8 cellular contexts compared by ENCODE assay signal in the genomic region with DNA sequence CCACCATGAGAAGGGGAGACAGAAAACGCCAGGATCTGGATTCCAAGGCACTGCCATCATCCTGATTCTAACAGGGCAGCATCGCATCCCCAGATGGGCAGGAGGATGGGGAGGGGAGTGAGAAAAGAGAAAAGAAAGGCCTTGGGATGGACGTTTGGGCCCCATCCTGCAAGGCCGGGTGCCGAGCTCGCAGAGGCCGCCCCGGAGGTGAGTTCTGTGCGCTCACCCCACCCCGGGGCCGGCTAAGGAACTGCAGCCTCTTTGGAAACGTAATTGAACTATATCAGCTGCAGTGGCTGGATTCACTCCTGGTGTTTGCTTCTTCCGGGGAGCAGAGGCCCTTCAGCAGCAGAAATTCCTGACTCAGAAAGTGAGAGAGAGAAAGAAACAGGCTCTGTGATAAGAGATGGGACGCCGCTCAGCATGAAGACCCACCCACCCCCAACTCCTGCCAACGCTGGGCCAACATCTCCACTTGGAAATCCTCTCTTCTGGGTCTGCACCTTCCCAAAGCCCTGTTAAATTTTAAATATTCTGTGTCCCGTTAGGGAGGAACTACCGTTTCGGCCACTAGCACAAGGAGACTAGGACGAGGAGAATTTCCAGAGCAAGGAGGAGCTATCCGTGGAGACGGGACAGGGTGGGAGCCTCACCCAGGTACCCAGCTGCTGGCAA. TPM values are rescaled to one million over a fixed set of nuclear protein-coding genes. Genes with fewer than 3 reads are reported as not detected.
DNase-seq lines count a peak whose midpoint lies in the region; ATAC-seq, FAIRE-seq and TF ChIP-seq lines count a peak whose summit lies in the region.

No MANE protein-coding gene starts in this region.

- TF ChIP-seq POLR2A in erythroblast (IDR thresholded peaks at IDR 0.05; ENCODE audit: low read length) = no peak

- peaks cover 25% of the 10 kb centered on the region for H3K4me1 Mint-ChIP-seq in CD14-positive monocyte
- peaks cover 6 to 8% (median 7%) of the 10 kb centered on the region in 4 donors for H3K4me1 Mint-ChIP-seq in naive thymus-derived CD8-positive, alpha-beta T cell

- no peak overlapping the region for H3K27ac Mint-ChIP-seq in CD14-positive monocyte
- H3K27ac Mint-ChIP-seq in naive thymus-derived CD8-positive, alpha-beta T cell = no peak overlapping the region

- POLR2A ChIA-PET in naive thymus-derived CD8-positive, alpha-beta T cell (lab: Charles Lee) = no interaction called here

- no peaks in the 10 kb centered on the region for H3K36me3 Mint-ChIP-seq in CD14-positive monocyte
- H3K36me3 Mint-ChIP-seq in naive thymus-derived CD8-positive, alpha-beta T cell = no peaks in the 10 kb centered on the region

- peak; percentile 94 for TF ChIP-seq CTCF in CD14-positive monocyte (IDR thresholded peaks at IDR 0.05)

- peaks cover 0 to 4% (median 2%) of the 10 kb centered on the region in 7 donors for H3K9me3 Mint-ChIP-seq in CD14-positive monocyte
- H3K9me3 Mint-ChIP-seq in naive thymus-derived CD8-positive, alpha-beta T cell = no peaks in the 10 kb centered on the region

- H3K27me3 Mint-ChIP-seq in CD14-positive monocyte (ENCODE audit: low read depth in 3 of 3) = peaks cover 14 to 19% (median 16%) of the 10 kb centered on the region in 3 donors
- H3K27me3 Mint-ChIP-seq in naive thymus-derived CD8-positive, alpha-beta T cell = peaks cover 20 to 44% (median 29%) of the 10 kb centered on the region in 5 donors

- DNase-seq in CD14-positive monocyte (ENCODE audit: low spot score) (peak; percentile 60), GM19239 (ENCODE audit: insufficient read length, low spot score) (peak; percentile 50), NCI-H82 treated with DMSO at 0.1 percent for 48 hours (lab: John Stamatoyannopoulos, UW; ENCODE audit: unreplicated experiment) (peak; percentile 71), erythroblast (lab: John Stamatoyannopoulos, UW) (peak; percentile 60 to 66)
- DNase-seq in activated CD8-positive, alpha-beta memory T cell treated with anti-CD3 and anti-CD28 coated beads for 24 hours = peak; percentile 73
- peak in 9 of 10 donors; percentile 5 to 52 (median 37) for DNase-seq in naive thymus-derived CD8-positive, alpha-beta T cell
- DNase-seq in stimulated activated naive CD4-positive, alpha-beta T cell treated with Interleukin-2 at 50 U/mL for 16 hours (lab: John Stamatoyannopoulos, UW) = peak; percentile 39

- intact Hi-C loops in CD14-positive monocyte (cut with micrococcal nuclease) = loop anchor here (2.0 to 10.0 kb wide), 3 partner anchors 169 to 432 kb away; no protein-coding TSS in a partner anchor

- ATAC-seq in HG03354 (IDR thresholded peaks at IDR 0.05; ENCODE audit: poor library complexity, severe bottlenecking, unreplicated experiment) = peak; percentile 94
- ATAC-seq in naive thymus-derived CD8-positive, alpha-beta T cell = peak; percentile 71 to 75

- peak overlapping the region in 1 of 2 donors; percentile 78 for H3K4me3 Mint-ChIP-seq in CD14-positive monocyte
- peak overlapping the region in 1 of 10 donors; percentile 28 for H3K4me3 Mint-ChIP-seq in naive thymus-derived CD8-positive, alpha-beta T cell

- peak; percentile 48 for FAIRE-seq in GM19239 (lab: Jason Lieb, UNC)

RNA-seq across cellular contexts. Expression of gene SSTR2, which starts 8.5 kb away (rescaled TPM):
- polyA plus RNA-seq in CD14-positive monocyte = not detected
- not detected for total RNA-seq in naive thymus-derived CD8-positive, alpha-beta T cell
- not detected for polyA plus RNA-seq in naive thymus-derived CD8-positive, alpha-beta T cell

RNA-seq across cellular contexts. Expression of gene COG1, which starts 36.6 kb away (rescaled TPM):
- polyA plus RNA-seq in CD14-positive monocyte = 1 to 10 TPM; 5.1 to 8.0 TPM
- 10 to 100 TPM; 85.0 to 97.4 TPM for total RNA-seq in naive thymus-derived CD8-positive, alpha-beta T cell
- 10 to 100 TPM; 17.0 to 38.0 (median 30.5) TPM for polyA plus RNA-seq in naive thymus-derived CD8-positive, alpha-beta T cell

Comparison
In these comparisons a context has a peak if more than half of its experiments do, and no peak if none do; other contexts are left out.
1. Peak in every context shown above with its lines: DNase-seq and ATAC-seq.